ENCODE assay signal across 17 cellular contexts in the genomic region with DNA sequence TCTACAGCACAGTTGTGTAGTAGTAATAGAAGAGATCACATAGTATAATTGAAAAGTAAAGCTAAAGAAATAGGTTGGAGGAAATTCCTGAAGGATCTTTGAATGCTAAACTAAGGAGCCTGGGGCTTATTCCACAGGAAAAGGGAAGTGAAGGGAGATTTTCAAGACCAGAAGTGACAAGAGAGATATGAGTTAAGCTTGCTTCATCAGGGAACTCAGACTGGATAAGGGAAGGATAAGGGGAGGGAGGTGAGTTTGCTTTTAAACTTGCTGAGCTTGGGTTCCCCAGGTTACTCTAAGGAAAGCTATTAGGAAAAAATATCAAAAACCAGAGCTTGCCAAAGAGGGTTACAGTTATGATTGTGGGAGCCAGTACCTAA.
DNase-seq lines count a peak whose midpoint lies in the region; ATAC-seq and TF ChIP-seq lines count a peak whose summit lies in the region.
"Had no signal": no experiment of that assay in that cellular context is flagged by ENCODE, and none has a peak within 500 bp of the region (broad histone marks: within the 10 kb centered on the region; RNA-seq: fewer than 3 reads in every experiment).

No MANE protein-coding gene starts in this region.

- H3K4me3 ChIP-seq in stomach: no peak overlapping the region
- H3K4me3 ChIP-seq: hepatocyte had no signal

- peaks cover 0 to 4% (median 0%) of the 10 kb centered on the region in 4 donors for H3K4me1 ChIP-seq in stomach

- H3K27me3 Mint-ChIP-seq in activated B cell treated with CpG ODN at 0.5 μM for 24 hours (no peaks in the 10 kb centered on the region), natural killer cell (ENCODE audit: low read depth in 2 of 2) (peaks cover 0 to under 1% of the 10 kb centered on the region in 2 donors)
- H3K27me3 Mint-ChIP-seq: type B pancreatic cell had no signal

- CTCF ChIA-PET in activated B cell treated with CpG ODN at 0.5 μM for 24 hours (lab: Charles Lee): no interaction called here

- peak overlapping the region; percentile 13 for H3K4me3 Mint-ChIP-seq in activated B cell treated with CpG ODN at 0.5 μM for 24 hours
- H3K4me3 Mint-ChIP-seq in natural killer cell: no peak overlapping the region
- H3K4me3 Mint-ChIP-seq: CD4-positive, alpha-beta T cell; type B pancreatic cell had no signal

- intact Hi-C loops in activated B cell treated with CpG ODN at 0.5 μM for 24 hours (cut with micrococcal nuclease) (no loop called here), natural killer cell (cut with micrococcal nuclease) (no loop called here), stomach (cut with DNase I; ENCODE audit: low total_unique reads) (no loop called here)

- H3K27ac ChIP-seq in stomach: no peak overlapping the region
- H3K27ac ChIP-seq: hepatocyte, KMS-11 had no signal

- no peaks in the 10 kb centered on the region for H3K9me3 ChIP-seq in stomach

- no peaks in the 10 kb centered on the region for H3K9me3 Mint-ChIP-seq in activated B cell treated with CpG ODN at 0.5 μM for 24 hours
- no peaks in the 10 kb centered on the region for H3K9me3 Mint-ChIP-seq in natural killer cell
- H3K9me3 Mint-ChIP-seq: CD4-positive, alpha-beta T cell had no signal

- TF ChIP-seq CTCF in activated B cell treated with CpG ODN at 0.5 μM for 24 hours (IDR thresholded peaks at IDR 0.05) (no peak), natural killer cell (IDR thresholded peaks at IDR 0.05) (no peak), stomach (IDR thresholded peaks at IDR 0.05) (no peak)

- POLR2A ChIA-PET in activated B cell treated with CpG ODN at 0.5 μM for 24 hours (lab: Charles Lee): no interaction called here

- H3K36me3 ChIP-seq in stomach: no peaks in the 10 kb centered on the region

- TF ChIP-seq POLR2A in stomach (IDR thresholded peaks at IDR 0.05): no peak

- H3K27ac Mint-ChIP-seq in activated B cell treated with CpG ODN at 0.5 μM for 24 hours (peak overlapping the region; percentile 19), natural killer cell (peak overlapping the region; percentile 16 to 67)
- H3K27ac Mint-ChIP-seq: CD4-positive, alpha-beta T cell; type B pancreatic cell had no signal

- DNase-seq in SKM-1 (lab: John Stamatoyannopoulos, UW; ENCODE audit: unreplicated experiment) (peak; percentile 2), SKM-1 treated with dmso at 0.1 percent for 144 hours (lab: John Stamatoyannopoulos, UW; ENCODE audit: unreplicated experiment) (no peak), activated B cell treated with CpG ODN at 0.5 μM for 24 hours (no peak), natural killer cell (no peak), stomach (no peak), Kasumi-1 (lab: John Stamatoyannopoulos, UW) (no peak), SW480 (ENCODE audit: low spot score) (no peak)
- DNase-seq: 8988T; CD4-positive, alpha-beta T cell; GOT3; left cardiac atrium; NCI-H510A; SW 1271 had no signal

- H3K27me3 ChIP-seq in stomach: no peaks in the 10 kb centered on the region
- H3K27me3 ChIP-seq: hepatocyte had no signal

- no peak for TF ChIP-seq EP300 in stomach (IDR thresholded peaks at IDR 0.05)

- ATAC-seq in GM21390 (IDR thresholded peaks at IDR 0.05; ENCODE audit: unreplicated experiment) (peak; percentile 29), activated B cell treated with CpG ODN at 0.5 μM for 24 hours (ENCODE audit: low read depth) (no peak), natural killer cell (no peak)

- no peaks in the 10 kb centered on the region for H3K36me3 Mint-ChIP-seq in activated B cell treated with CpG ODN at 0.5 μM for 24 hours (ENCODE audit: low read depth)
- no peaks in the 10 kb centered on the region for H3K36me3 Mint-ChIP-seq in natural killer cell

- H3K4me1 Mint-ChIP-seq in activated B cell treated with CpG ODN at 0.5 μM for 24 hours (peaks cover 13% of the 10 kb centered on the region), natural killer cell (peaks cover 16% of the 10 kb centered on the region in 2 donors)
